8 cellular contexts compared by ENCODE assay signal in the genomic region with DNA sequence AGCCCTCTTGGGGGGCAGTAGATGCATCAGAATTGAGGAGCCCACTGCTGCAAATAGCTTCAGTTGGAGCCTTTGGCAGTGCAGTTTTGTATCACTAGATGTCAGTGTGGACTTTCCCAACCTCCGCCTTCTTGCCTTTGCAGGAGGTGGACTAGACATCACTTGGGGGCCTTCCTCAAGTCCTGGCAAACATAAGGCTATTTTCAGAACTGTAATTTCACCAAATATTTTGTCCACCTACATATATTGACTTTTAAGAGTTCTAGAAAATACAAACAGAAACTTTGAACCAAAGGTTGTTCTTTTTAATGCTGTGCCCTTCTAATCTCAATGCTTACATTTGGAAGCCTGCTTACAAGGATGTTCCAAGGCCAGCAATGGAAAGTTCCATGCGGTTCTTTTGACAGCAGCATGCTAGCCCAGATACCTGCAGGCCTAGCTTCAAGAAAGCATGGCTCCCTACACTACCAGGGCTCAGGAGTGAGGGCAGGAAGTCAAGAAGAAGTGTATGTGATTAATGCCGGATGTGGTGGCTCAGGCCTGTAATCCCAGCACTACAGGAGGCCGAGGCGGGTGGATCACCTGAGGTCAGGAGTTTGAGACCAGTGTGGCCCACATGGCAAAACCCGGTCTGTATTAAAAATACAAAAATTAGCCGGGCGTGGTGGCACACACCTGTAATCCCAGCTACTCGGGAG. TPM values are rescaled to one million over a fixed set of nuclear protein-coding genes. Genes with fewer than 3 reads are reported as not detected.
A peak's percentile ranks its signal among the peaks of the same experiment; 100 is the strongest.
DNase-seq lines count a peak whose midpoint lies in the region; TF ChIP-seq lines count a peak whose summit lies in the region.

No MANE protein-coding gene starts in this region.

- H2AFZ ChIP-seq in Karpas-422 (ENCODE audit: low read length) = no peak overlapping the region

- CTCF ChIA-PET in AG04449 (lab: Yijun Ruan, JAX) = interaction anchor here (0.7 to 11.8 kb wide), 24 partner anchors 7 to 464 kb away, joined by 3 to 166 read pairs (median 3); no protein-coding TSS in a partner anchor

- peaks cover 10% of the 10 kb centered on the region for H3K79me2 ChIP-seq in Karpas-422 (ENCODE audit: low read length)

- POLR2A ChIA-PET in AG04449 (lab: Yijun Ruan, JAX) = no interaction called here

- H3K9me3 ChIP-seq in Karpas-422 (ENCODE audit: low read length) = no peaks in the 10 kb centered on the region

- H3K4me1 ChIP-seq in Karpas-422 (ENCODE audit: low read length) = peaks cover 63% of the 10 kb centered on the region

- peak; percentile 24 for DNase-seq in AG04449 (ENCODE audit: low read depth, low spot score)
- peak; percentile 91 for DNase-seq in Karpas-422
- DNase-seq in SW480 (ENCODE audit: low spot score) = peak; percentile 69
- peak; percentile 59 for DNase-seq in astrocyte of the spinal cord (ENCODE audit: low read depth, low spot score)
- DNase-seq in iPS-NIHi11 (ENCODE audit: low spot score) = peak; percentile 57
- peak; percentile 46 for DNase-seq in stimulated activated CD4-positive, alpha-beta T cell treated with anti-CD3 and anti-CD28 coated beads, Interleukin-1b, Interleukin-23, amount 100 ng/mL, for 48 hours
- DNase-seq in KG1 (lab: John Stamatoyannopoulos, UW) = no peak

- no peaks in the 10 kb centered on the region for H4K20me1 ChIP-seq in Karpas-422 (ENCODE audit: insufficient read depth, low read depth, low read length)

- peak overlapping the region; percentile 79 for H3K4me2 ChIP-seq in Karpas-422 (ENCODE audit: low read depth, low read length, poor library complexity, severe bottlenecking)

- H3K9me2 ChIP-seq in Karpas-422 (replicated peaks; ENCODE audit: insufficient read depth, low read length) = no peaks in the 10 kb centered on the region

- in situ Hi-C loops in astrocyte of the spinal cord (cut with HindIII; ENCODE audit: low sequenced_read_pairs) = no loop called here

- peak overlapping the region; percentile 95 for H3K27ac ChIP-seq in Karpas-422 (ENCODE audit: low read length)

- H3K27me3 ChIP-seq in Karpas-422 (ENCODE audit: low read length) = no peaks in the 10 kb centered on the region

- no peak overlapping the region for H3K4me3 ChIP-seq in AG04449 (ENCODE audit: low read depth, low read length)
- no peak overlapping the region for H3K4me3 ChIP-seq in GM12875 (ENCODE audit: low read depth, low read length)
- no peak overlapping the region for H3K4me3 ChIP-seq in Karpas-422 (ENCODE audit: low read length)
- no peak overlapping the region for H3K4me3 ChIP-seq in astrocyte of the spinal cord (ENCODE audit: low read depth, low read length)

- peak overlapping the region; percentile 58 for H3K9ac ChIP-seq in Karpas-422 (ENCODE audit: low read length)

- TF ChIP-seq CTCF in AG04449 (IDR thresholded peaks at IDR 0.05; ENCODE audit: insufficient read depth, low read length, missing control alignments) (peak; percentile 76), GM12875 (IDR thresholded peaks at IDR 0.05; ENCODE audit: borderline replicate concordance, insufficient read depth, low read depth, low read length) (peak; percentile 79), astrocyte of the spinal cord (IDR thresholded peaks at IDR 0.05; ENCODE audit: low read depth, low read length) (peak; percentile 82)

- peaks cover 3% of the 10 kb centered on the region; the same call in 1 of the 2 replicates for H3K36me3 ChIP-seq in Karpas-422 (ENCODE audit: insufficient read depth, low read length)

RNA-seq across cellular contexts. Expression of gene ZNRF2, which starts 8.0 kb away (rescaled TPM):
- total RNA-seq in Karpas-422 (2014; rRNA removed; shearing (Covaris generic); ENCODE audit: low replicate concordance) = 43.0 and 45.3 TPM in 2 replicates
